In the genomic region with DNA sequence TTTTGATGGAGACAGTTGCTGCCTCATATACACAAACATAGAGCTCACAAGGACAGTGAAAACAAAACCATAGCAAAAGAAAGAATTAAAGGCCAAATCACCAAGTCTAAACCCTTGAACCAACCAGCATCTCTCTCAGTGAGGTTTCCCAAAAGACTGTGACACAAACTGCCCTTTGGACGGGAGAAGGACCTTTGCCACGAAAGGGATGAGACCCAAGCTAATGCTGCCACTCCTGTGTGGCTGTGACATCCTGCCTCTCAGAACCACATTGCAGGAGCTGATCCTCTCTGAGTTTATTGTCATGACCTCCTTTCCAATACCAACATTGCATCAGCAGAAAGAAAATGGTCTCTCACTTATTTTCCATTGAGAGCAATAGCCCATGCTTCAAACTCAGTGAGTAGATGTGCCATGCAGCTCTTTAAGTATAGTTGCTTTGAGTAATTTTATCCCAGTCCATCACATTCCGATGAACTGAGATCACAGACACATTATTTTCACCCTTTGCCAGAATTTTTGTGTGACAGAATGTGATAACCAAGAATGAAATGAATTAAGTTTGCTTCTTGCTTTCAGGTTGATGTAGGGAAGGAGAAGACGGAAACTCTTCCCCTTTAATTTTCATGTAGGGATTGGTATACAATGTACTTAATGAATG, we compare ENCODE assay signal across 24 cellular contexts.
DNase-seq lines count a peak whose midpoint lies in the region; ATAC-seq, FAIRE-seq and TF ChIP-seq lines count a peak whose summit lies in the region.
"Had no signal": no experiment of that assay in that cellular context is flagged by ENCODE, and none has a peak within 500 bp of the region (broad histone marks: within the 10 kb centered on the region; RNA-seq: fewer than 3 reads in every experiment).

No MANE protein-coding gene starts in this region.

- no peak for ATAC-seq in HepG2
- no peak for ATAC-seq in GM21381 (IDR thresholded peaks at IDR 0.05; ENCODE audit: unreplicated experiment)
- ATAC-seq: A549, body of pancreas, HCT116, T-cell had no signal

- no peak overlapping the region for H3K4me3 ChIP-seq in liver (ENCODE audit: low read depth in 1 of 3, low read length in 3 of 3)
- H3K4me3 ChIP-seq in HepG2 (replicated peaks in 1 of 3; ENCODE audit: insufficient read depth in 1 of 3, low read depth in 2 of 3, low read length in 3 of 3): no peak overlapping the region
- H3K4me3 ChIP-seq: A549, body of pancreas, hepatocyte, sigmoid colon had no signal

- H3K4me1 ChIP-seq in liver (ENCODE audit: control insufficient read depth in 4 of 4, insufficient read depth in 4 of 4, low read length in 3 of 4): no peaks in the 10 kb centered on the region
- no peaks in the 10 kb centered on the region for H3K4me1 ChIP-seq in HepG2 (ENCODE audit: insufficient read depth, low read length)
- H3K4me1 ChIP-seq: A549, body of pancreas, sigmoid colon had no signal

- no peak overlapping the region for H3K27ac ChIP-seq in liver (ENCODE audit: low read depth in 1 of 2, low read length in 2 of 2)
- H3K27ac ChIP-seq in HepG2 (ENCODE audit: extremely low read length, insufficient read depth, low read length): no peak overlapping the region
- H3K27ac ChIP-seq: A549, body of pancreas, hepatocyte, sigmoid colon had no signal

- no peak overlapping the region for H3K9ac ChIP-seq in liver (ENCODE audit: low read depth in 1 of 2, low read length in 2 of 2)
- H3K9ac ChIP-seq in HepG2 (ENCODE audit: insufficient read depth, low read depth, low read length): no peak overlapping the region

- CTCF ChIA-PET in HepG2 (lab: Yijun Ruan, JAX; ENCODE audit: low intra/inter-chr PET ratio, low total read pairs): no interaction called here

- no peak overlapping the region for H2AFZ ChIP-seq in HepG2 (ENCODE audit: low read length)
- H2AFZ ChIP-seq: hepatocyte had no signal

- intact Hi-C loops in HepG2 (cut with micrococcal nuclease; ENCODE audit: unreplicated experiment): no loop called here

- no peak for TF ChIP-seq CTCF in liver (IDR thresholded peaks at IDR 0.05; ENCODE audit: low read depth, low read length, missing input control)
- TF ChIP-seq CTCF in HepG2 (CRISPR knock-in tag; IDR thresholded peaks at IDR 0.05): no peak

- no peaks in the 10 kb centered on the region for H4K20me1 ChIP-seq in HepG2 (ENCODE audit: insufficient read depth, low read length)

- POLR2A ChIA-PET in HepG2 (lab: Yijun Ruan, JAX): no interaction called here

- no peaks in the 10 kb centered on the region for H3K36me3 ChIP-seq in liver (ENCODE audit: control insufficient read depth in 4 of 4, insufficient read depth in 3 of 4, low read depth in 1 of 4, low read length in 3 of 4)
- H3K36me3 ChIP-seq in HepG2 (replicated peaks in 1 of 2; ENCODE audit: control insufficient read depth in 1 of 2, insufficient read depth in 2 of 2, low read length in 2 of 2): no peaks in the 10 kb centered on the region
- H3K36me3 ChIP-seq: sigmoid colon had no signal

- WGBS in liver: 72% methylated on average over 4 of the region's 4 CpGs
- 23% methylated on average over 4 of the region's 4 CpGs for WGBS in HepG2 (ENCODE audit: low lambda C conversion rate)

- TF ChIP-seq RAD21 in liver (IDR thresholded peaks at IDR 0.05) (peak; percentile 8 to 49), HepG2 (CRISPR knock-in tag; IDR thresholded peaks at IDR 0.05) (no peak)

- FAIRE-seq in HepG2 (lab: Jason Lieb, UNC): no peak
- FAIRE-seq in GM19239 (lab: Jason Lieb, UNC): no peak
- FAIRE-seq: A549, frontal cortex, GM12892 had no signal

- no peaks in the 10 kb centered on the region for H3K79me2 ChIP-seq in HepG2 (ENCODE audit: insufficient read depth, low read length)
- H3K79me2 ChIP-seq: hepatocyte had no signal

- TF ChIP-seq EP300 in HepG2 (IDR thresholded peaks at IDR 0.05; ENCODE audit: low read depth in 2 of 2, low read length in 2 of 2): no peak
- no peak for TF ChIP-seq EP300 in HepG2 (CRISPR knock-in tag; IDR thresholded peaks at IDR 0.05; ENCODE audit: borderline replicate concordance)

- no peak overlapping the region for H3K4me2 ChIP-seq in HepG2 (ENCODE audit: low read depth, low read length)
- H3K4me2 ChIP-seq: A549, hepatocyte had no signal

- H3K27me3 ChIP-seq in liver (ENCODE audit: control insufficient read depth in 4 of 4, insufficient read depth in 4 of 4, low read length in 3 of 4) (no peaks in the 10 kb centered on the region), HepG2 (ENCODE audit: control insufficient read depth in 1 of 2, insufficient read depth in 2 of 2, low read length in 2 of 2) (no peaks in the 10 kb centered on the region)
- H3K27me3 ChIP-seq: body of pancreas, hepatocyte, sigmoid colon had no signal

- H3K9me3 ChIP-seq in liver (ENCODE audit: control insufficient read depth in 4 of 4, low read length in 3 of 4) (no peaks in the 10 kb centered on the region), HepG2 (ENCODE audit: low read length) (no peaks in the 10 kb centered on the region)
- H3K9me3 ChIP-seq: A549, body of pancreas, sigmoid colon had no signal

- DNase-seq in HepG2 (ENCODE audit: low spot score): no peak
- DNase-seq in amniotic epithelial cell (ENCODE audit: low read depth): peak; percentile 37
- DNase-seq in iris pigment epithelial cell (ENCODE audit: low read depth): peak; percentile 50
- DNase-seq in G401 (ENCODE audit: low spot score): no peak
- no peak for DNase-seq in stimulated activated CD4-positive, alpha-beta T cell treated with anti-CD3 and anti-CD28 coated beads, Interleukin-4, amount 100 ng/mL, for 24 hours
- DNase-seq in GM19239 (ENCODE audit: insufficient read length, low spot score): no peak
- DNase-seq: activated CD4-positive, alpha-beta memory T cell treated with anti-CD3 and anti-CD28 coated beads, Interleukin-2, amount 10 ng/mL, durations not matched to agents 7 days and 5 days; body of pancreas; COR-L47; DMS79; effector CD4-positive, alpha-beta T cell; KBM-7; NCI-H146; NCI-H510A; sigmoid colon; stimulated activated CD4-positive, alpha-beta T cell treated with anti-CD3 and anti-CD28 coated beads, Interleukin-15, amount 100 ng/mL, for 24 hours; T-cell had no signal

- no TSS peak for BruUV-seq in HepG2 (replicated peaks; lab: Mats Ljungman, UMichigan)

- TF ChIP-seq POLR2A in HepG2 (IDR thresholded peaks at IDR 0.05; ENCODE audit: insufficient read depth in 1 of 2, low read depth in 2 of 2, low read length in 2 of 2): no peak

- in situ Hi-C loops in HepG2 (cut with HindIII; ENCODE audit: extremely low pct_ligation_motif_present, low pct_unique_long_range_greater_than_20kb) (no loop called here), G401 (cut with HindIII; ENCODE audit: low sequenced_read_pairs) (no loop called here)

TF ChIP-seq in liver, 16 proteins besides CTCF, POLR2A, EP300 and RAD21:
- TF ChIP-seq HNF4G (IDR thresholded peaks at IDR 0.05): peak; percentile 32
- TF ChIP-seq NR2F2 (IDR thresholded peaks at IDR 0.05): no peak
- peak; percentile 73 to 83 for TF ChIP-seq HNF4A (conservative IDR thresholded peaks at IDR 0.05)
- peak; percentile 59 for TF ChIP-seq SP1 (IDR thresholded peaks at IDR 0.05)
- TF ChIP-seq, protein P1, sequence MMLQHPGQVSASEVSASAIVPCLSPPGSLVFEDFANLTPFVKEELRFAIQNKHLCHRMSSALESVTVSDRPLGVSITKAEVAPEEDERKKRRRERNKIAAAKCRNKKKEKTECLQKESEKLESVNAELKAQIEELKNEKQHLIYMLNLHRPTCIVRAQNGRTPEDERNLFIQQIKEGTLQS (IDR thresholded peaks at IDR 0.05): peak; percentile 14
- TF ChIP-seq, protein P2, sequence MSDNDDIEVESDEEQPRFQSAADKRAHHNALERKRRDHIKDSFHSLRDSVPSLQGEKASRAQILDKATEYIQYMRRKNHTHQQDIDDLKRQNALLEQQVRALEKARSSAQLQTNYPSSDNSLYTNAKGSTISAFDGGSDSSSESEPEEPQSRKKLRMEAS (IDR thresholded peaks at IDR 0.05): no peak
- TF ChIP-seq RXRA (IDR thresholded peaks at IDR 0.05): peak; percentile 40 to 41
- peak; percentile 22 for TF ChIP-seq YY1 (IDR thresholded peaks at IDR 0.05)
TF ChIP-seq in liver: peak in this region for 6.

TF ChIP-seq in HepG2, 621 proteins besides CTCF, POLR2A, EP300 and RAD21 (continues in another document):
- TF ChIP-seq KDM2A (CRISPR knock-in tag; IDR thresholded peaks at IDR 0.05; ENCODE audit: borderline replicate concordance, low read depth) (no peak), SP5 (CRISPR knock-in tag; IDR thresholded peaks at IDR 0.05; ENCODE audit: borderline replicate concordance, low read depth) (no peak), DR1 (CRISPR knock-in tag; IDR thresholded peaks at IDR 0.05) (no peak), PLSCR1 (CRISPR knock-in tag; IDR thresholded peaks at IDR 0.05; ENCODE audit: borderline replicate concordance) (no peak), FOXJ3 (CRISPR knock-in tag; IDR thresholded peaks at IDR 0.05; ENCODE audit: borderline replicate concordance) (no peak)

Comparison
In these comparisons a context has a peak if more than half of its experiments do, and no peak if none do; other contexts are left out.
1. DNase-seq: peak in amniotic epithelial cell (single experiment) and iris pigment epithelial cell (single experiment); none in HepG2 (single experiment), G401 (single experiment), stimulated activated CD4-positive, alpha-beta T cell treated with anti-CD3 and anti-CD28 coated beads, Interleukin-4, amount 100 ng/mL, for 24 hours (single experiment) and GM19239 (single experiment).